8 cellular contexts compared by ENCODE assay signal in the genomic region with DNA sequence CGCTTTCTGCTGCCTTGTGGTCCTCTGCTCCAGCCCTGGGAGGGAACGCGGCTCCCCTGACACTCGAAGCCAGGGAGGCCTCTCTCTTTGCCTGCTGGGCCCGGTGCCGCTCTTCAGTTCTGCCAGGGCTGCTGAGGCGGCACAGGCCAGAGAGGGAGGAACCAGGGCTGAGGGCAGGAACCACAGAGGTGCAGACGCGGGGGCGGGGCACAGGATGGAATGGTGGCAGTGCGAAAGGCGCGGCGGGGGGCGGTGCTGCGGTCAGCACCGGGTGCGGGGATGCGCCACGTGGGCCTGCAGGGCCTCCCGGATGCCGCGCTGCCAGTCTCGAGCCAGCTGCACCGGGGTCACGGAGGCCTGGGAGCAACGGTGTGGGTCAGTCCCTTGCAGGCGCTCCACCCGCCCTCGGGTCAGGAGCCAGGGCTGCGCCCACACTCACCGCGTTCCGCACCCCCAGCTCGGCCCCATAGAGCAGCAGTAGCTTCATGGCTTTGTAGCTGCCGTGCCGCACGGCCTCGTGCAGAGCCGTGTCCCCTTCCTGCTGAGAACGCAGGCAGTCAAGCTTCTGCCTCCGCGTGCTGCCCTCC. TPM values are rescaled to one million over a fixed set of nuclear protein-coding genes. Genes with fewer than 3 reads are reported as not detected.
DNase-seq lines count a peak whose midpoint lies in the region; ATAC-seq and TF ChIP-seq lines count a peak whose summit lies in the region.

No MANE protein-coding gene starts in this region.

- intact Hi-C loops in esophagus squamous epithelium (cut with DNase I) (no loop called here), lower leg skin (cut with DNase I; ENCODE audit: low total_unique reads) (no loop called here)

- H3K4me1 ChIP-seq in esophagus squamous epithelium: peaks cover 0 to 13% (median 0%) of the 10 kb centered on the region in 3 donors

- peak; percentile 47 for ATAC-seq in HG03066 (IDR thresholded peaks at IDR 0.05; ENCODE audit: low read depth, unreplicated experiment)
- ATAC-seq in HG02970 (IDR thresholded peaks at IDR 0.05; ENCODE audit: low FRiP score, unreplicated experiment): no peak
- no peak for ATAC-seq in HG03469 (IDR thresholded peaks at IDR 0.05; ENCODE audit: unreplicated experiment)

- DNase-seq in GM10248 (ENCODE audit: extremely low spot score): peak; percentile 51
- peak; percentile 90 for DNase-seq in activated CD4-positive, alpha-beta T cell treated with anti-CD3 and anti-CD28 coated beads, Interleukin-2, amount 10 ng/mL, durations not matched to agents 7 days and 5 days
- peak; percentile 63 for DNase-seq in esophagus squamous epithelium (lab: John Stamatoyannopoulos, UW)
- DNase-seq in stimulated activated CD4-positive, alpha-beta T cell treated with anti-CD3 and anti-CD28 coated beads, TNF-alpha, amount 100 ng/mL, for 1 hour (ENCODE audit: low read depth in 3 of 3, low spot score in 1 of 3): peak; percentile 52 to 60 (median 59)
- DNase-seq in lower leg skin (ENCODE audit: low spot score in 2 of 2): no peak

- no peaks in the 10 kb centered on the region for H3K27me3 Mint-ChIP-seq in activated CD4-positive, alpha-beta T cell treated with anti-CD3 and anti-CD28 coated beads, Interleukin-2, amount 10 ng/mL, durations not matched to agents 7 days and 5 days

- no peaks in the 10 kb centered on the region for H3K9me3 ChIP-seq in esophagus squamous epithelium

- H3K9me3 Mint-ChIP-seq in activated CD4-positive, alpha-beta T cell treated with anti-CD3 and anti-CD28 coated beads, Interleukin-2, amount 10 ng/mL, durations not matched to agents 7 days and 5 days: no peaks in the 10 kb centered on the region

- CTCF ChIA-PET in GM10248 (lab: Yijun Ruan, JAX): interaction anchor here (0.9 to 2.4 kb wide), 4 partner anchors 12 to 39 kb away, joined by 3 to 8 read pairs (median 4); partner anchors contain the start of gene ANKRD39
- CTCF ChIA-PET in activated CD4-positive, alpha-beta T cell treated with anti-CD3 and anti-CD28 coated beads, Interleukin-2, amount 10 ng/mL, durations not matched to agents 7 days and 5 days (lab: Charles Lee): interaction anchor here (0.8 to 1.7 kb wide), 6 partner anchors 17 to 273 kb away, joined by 3 to 8 read pairs (median 4); partner anchors contain the start of genes ANKRD36 and ANKRD39

- TF ChIP-seq POLR2A in esophagus squamous epithelium (IDR thresholded peaks at IDR 0.05) (no peak), lower leg skin (IDR thresholded peaks at IDR 0.05) (no peak)

- H3K4me3 ChIP-seq in esophagus squamous epithelium (peak overlapping the region in 1 of 4 donors; percentile 6), lower leg skin (ENCODE audit: low read depth, poor library complexity, severe bottlenecking) (no peak overlapping the region)

- peaks cover 0 to 59% (median 0%) of the 10 kb centered on the region in 3 donors for H3K36me3 ChIP-seq in esophagus squamous epithelium

- peaks cover 19% of the 10 kb centered on the region for H3K36me3 Mint-ChIP-seq in activated CD4-positive, alpha-beta T cell treated with anti-CD3 and anti-CD28 coated beads, Interleukin-2, amount 10 ng/mL, durations not matched to agents 7 days and 5 days (ENCODE audit: low read depth)

- peak overlapping the region; percentile 51 for H3K4me3 Mint-ChIP-seq in activated CD4-positive, alpha-beta T cell treated with anti-CD3 and anti-CD28 coated beads, Interleukin-2, amount 10 ng/mL, durations not matched to agents 7 days and 5 days

- no peak overlapping the region for H3K27ac ChIP-seq in esophagus squamous epithelium

- 40% methylated on average over 2 of the region's 43 CpGs; no CpG with 5 or more reads in 1 of the 2 donors for WGBS in esophagus squamous epithelium, 2 donors
- WGBS in lower leg skin, 2 donors: 58 to 62% methylated on average over 20 to 38 of the region's 43 CpGs

- POLR2A ChIA-PET in GM10248 (lab: Yijun Ruan, JAX): interaction anchor here (0.6 to 0.7 kb wide), 3 partner anchors 8 to 747 kb away, joined by 5 to 6 read pairs (median 6); no protein-coding TSS in a partner anchor
- POLR2A ChIA-PET in activated CD4-positive, alpha-beta T cell treated with anti-CD3 and anti-CD28 coated beads, Interleukin-2, amount 10 ng/mL, durations not matched to agents 7 days and 5 days (lab: Charles Lee): no interaction called here

- peaks cover 30% of the 10 kb centered on the region for H3K4me1 Mint-ChIP-seq in activated CD4-positive, alpha-beta T cell treated with anti-CD3 and anti-CD28 coated beads, Interleukin-2, amount 10 ng/mL, durations not matched to agents 7 days and 5 days

- H3K27ac Mint-ChIP-seq in activated CD4-positive, alpha-beta T cell treated with anti-CD3 and anti-CD28 coated beads, Interleukin-2, amount 10 ng/mL, durations not matched to agents 7 days and 5 days: peak overlapping the region; percentile 90

- TF ChIP-seq CTCF in GM10248 (IDR thresholded peaks at IDR 0.05; ENCODE audit: control extremely low read depth, extremely low read depth, low read depth, missing control alignments) (no peak), esophagus squamous epithelium (IDR thresholded peaks at IDR 0.05) (no peak), lower leg skin (IDR thresholded peaks at IDR 0.05) (no peak)

- no peaks in the 10 kb centered on the region for H3K27me3 ChIP-seq in esophagus squamous epithelium

RNA-seq across cellular contexts. Expression of gene ANKRD23, which starts 4.4 kb away (rescaled TPM):
- total RNA-seq in activated CD4-positive, alpha-beta T cell treated with anti-CD3 and anti-CD28 coated beads, Interleukin-2, amount 10 ng/mL, durations not matched to agents 7 days and 5 days: 10 to 100 TPM; 17.0 to 17.3 TPM
- total RNA-seq in esophagus squamous epithelium: 1 to 10 TPM in 3 of 4 donors, under 1 TPM in 1; 1.00 to 3.4 (median 2.1) TPM
- 10 to 100 TPM in 1 of 4 donors, 1 to 10 TPM in 3; 4.9 to 12.4 (median 8.8) TPM for total RNA-seq in lower leg skin

RNA-seq across cellular contexts. Expression of gene ANKRD39, which starts 18.4 kb away (rescaled TPM):
- 10 to 100 TPM; 32.8 to 35.8 TPM for total RNA-seq in activated CD4-positive, alpha-beta T cell treated with anti-CD3 and anti-CD28 coated beads, Interleukin-2, amount 10 ng/mL, durations not matched to agents 7 days and 5 days
- total RNA-seq in esophagus squamous epithelium (10 to 100 TPM in 3 of 4 donors, 1 to 10 TPM in 1; 7.1 to 17.2 (median 14.0) TPM), lower leg skin (10 to 100 TPM in 3 of 4 donors, 1 to 10 TPM in 1; 7.6 to 15.3 (median 14.4) TPM)

RNA-seq across cellular contexts. Expression of gene CNNM3, which starts 23.3 kb away (rescaled TPM):
- total RNA-seq in activated CD4-positive, alpha-beta T cell treated with anti-CD3 and anti-CD28 coated beads, Interleukin-2, amount 10 ng/mL, durations not matched to agents 7 days and 5 days: 10 to 100 TPM; 31.4 to 41.5 TPM
- total RNA-seq in esophagus squamous epithelium (10 to 100 TPM in 1 of 4 donors, 1 to 10 TPM in 3; 3.7 to 10.2 (median 5.5) TPM), lower leg skin (10 to 100 TPM; 15.4 to 30.0 (median 18.8) TPM)

RNA-seq across cellular contexts. Expression of gene SEMA4C, which starts 30.5 kb away (rescaled TPM):
- total RNA-seq in activated CD4-positive, alpha-beta T cell treated with anti-CD3 and anti-CD28 coated beads, Interleukin-2, amount 10 ng/mL, durations not matched to agents 7 days and 5 days: 10 to 100 TPM; 25.5 to 35.4 TPM
- total RNA-seq in esophagus squamous epithelium: 10 to 100 TPM in 2 of 4 donors, 1 to 10 TPM in 2; 7.4 to 23.8 (median 12.8) TPM
- 10 to 100 TPM; 23.5 to 42.7 (median 30.2) TPM for total RNA-seq in lower leg skin

Comparison
In these comparisons a context has a peak if more than half of its experiments do, and no peak if none do; other contexts are left out.
1. DNase-seq: peak in GM10248 (single experiment), activated CD4-positive, alpha-beta T cell treated with anti-CD3 and anti-CD28 coated beads, Interleukin-2, amount 10 ng/mL, durations not matched to agents 7 days and 5 days (single experiment), esophagus squamous epithelium (single experiment) and stimulated activated CD4-positive, alpha-beta T cell treated with anti-CD3 and anti-CD28 coated beads, TNF-alpha, amount 100 ng/mL, for 1 hour (3 of 3); none in lower leg skin (0 of 2).